ENCODE assay signal across 8 cellular contexts in the genomic region with DNA sequence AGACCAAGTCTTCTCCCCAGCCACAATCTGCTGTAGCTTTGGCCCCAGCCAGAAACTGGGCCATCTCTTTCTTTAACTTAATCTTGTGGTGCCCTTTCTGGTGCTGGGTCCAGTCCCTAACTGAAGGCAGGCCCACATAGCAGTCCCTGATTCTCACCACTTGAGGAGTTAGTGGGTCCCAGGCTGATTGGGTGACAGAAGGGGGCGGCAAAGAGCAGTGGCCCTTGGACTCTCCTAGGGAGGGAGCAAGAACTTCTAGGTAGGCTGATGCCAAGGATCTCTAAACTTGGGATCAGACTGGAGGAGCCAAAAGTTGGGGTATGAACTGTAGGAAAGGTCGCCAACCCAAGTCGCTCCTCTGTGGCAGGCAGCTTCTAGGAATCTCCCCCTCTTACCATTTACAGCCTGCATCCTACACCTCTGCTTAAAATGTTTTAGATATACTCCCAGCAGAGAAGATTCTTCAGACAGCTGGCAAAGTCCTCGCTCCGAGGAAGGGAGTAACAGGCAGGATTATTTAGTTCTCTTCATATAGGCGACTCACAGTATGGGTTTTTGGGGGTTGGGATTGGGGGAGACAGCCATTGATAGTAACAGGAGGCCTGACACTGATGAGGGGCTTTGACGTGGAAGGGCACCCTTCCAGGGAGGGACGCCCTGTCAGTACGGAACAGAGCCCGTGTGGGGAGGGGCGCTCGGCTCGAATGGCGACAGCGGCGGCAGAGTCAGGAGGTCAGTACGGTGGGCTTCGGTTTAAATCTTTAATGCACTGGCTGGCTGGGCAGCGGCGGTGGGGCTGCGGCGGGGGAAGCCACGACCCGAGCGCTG. TPM values are rescaled to one million over a fixed set of nuclear protein-coding genes. Genes with fewer than 3 reads are reported as not detected.
DNase-seq lines count a peak whose midpoint lies in the region; ATAC-seq, FAIRE-seq and TF ChIP-seq lines count a peak whose summit lies in the region.

No MANE protein-coding gene starts in this region.

- no peak for FAIRE-seq in pancreas (lab: Jason Lieb, UNC)

- H3K4me1 ChIP-seq in SK-N-SH (ENCODE audit: control insufficient read depth in 1 of 2, insufficient read depth in 2 of 2, low read depth in 1 of 2, low read length in 1 of 2) (peaks cover 8 to 12% of the 10 kb centered on the region in 2 experiments; a peak in 3 of 4 replicates), cardiac muscle cell (ENCODE audit: low read depth) (peaks cover 4% of the 10 kb centered on the region), pancreas (no peaks in the 10 kb centered on the region), upper lobe of left lung (peaks cover 8 to 24% (median 17%) of the 10 kb centered on the region in 4 donors)

- TF ChIP-seq RAD21 in SK-N-SH (IDR thresholded peaks at IDR 0.05; ENCODE audit: low read length) = peak; percentile 55

- H3K4me3 ChIP-seq in SK-N-SH (ENCODE audit: low read depth in 2 of 2, low read length in 1 of 2) (peak overlapping the region; percentile 64 to 80), cardiac muscle cell (peak overlapping the region; percentile 77), pancreas (peak overlapping the region; percentile 24 to 56 (median 48)), upper lobe of left lung (peak overlapping the region; percentile 67 to 82 (median 78))

- TF ChIP-seq POLR2A in upper lobe of left lung (IDR thresholded peaks at IDR 0.05) = no peak

- no peaks in the 10 kb centered on the region for H4K20me1 ChIP-seq in SK-N-SH (ENCODE audit: insufficient read depth)

- peak overlapping the region; percentile 86; the same call in 1 of the 2 replicates for H2AFZ ChIP-seq in SK-N-SH (ENCODE audit: low read depth)

- TF ChIP-seq CTCF in SK-N-SH (IDR thresholded peaks at IDR 0.05) (peak; percentile 90), cardiac muscle cell (IDR thresholded peaks at IDR 0.05; ENCODE audit: low read depth, low read length) (peak; percentile 97), pancreas (IDR thresholded peaks at IDR 0.05) (peak; percentile 47 to 56 (median 50)), upper lobe of left lung (IDR thresholded peaks at IDR 0.05) (peak; percentile 61 to 82 (median 70))

- peaks cover 20% of the 10 kb centered on the region; the same call in 1 of the 2 replicates for H3K79me2 ChIP-seq in SK-N-SH (ENCODE audit: insufficient read depth)

- H3K36me3 Mint-ChIP-seq in activated naive CD8-positive, alpha-beta T cell treated with anti-CD3 and anti-CD28 coated beads, Interleukin-2, amount 50 U/mL, for 24 hours (ENCODE audit: low read depth) = peaks cover 3% of the 10 kb centered on the region

- POLR2A ChIA-PET in SK-N-SH (lab: Yijun Ruan, JAX) = interaction anchor here (1.0 to 1.6 kb wide), 4 partner anchors 10 to 27 kb away, joined by 3 to 10 read pairs (median 6); a partner anchor contains a TSS

- peak overlapping the region; percentile 79 for H3K27ac Mint-ChIP-seq in activated naive CD8-positive, alpha-beta T cell treated with anti-CD3 and anti-CD28 coated beads, Interleukin-2, amount 50 U/mL, for 24 hours

- peaks cover 27% of the 10 kb centered on the region for H3K4me1 Mint-ChIP-seq in activated naive CD8-positive, alpha-beta T cell treated with anti-CD3 and anti-CD28 coated beads, Interleukin-2, amount 50 U/mL, for 24 hours

- peak; percentile 45 to 64 for DNase-seq in AML-193 (lab: John Stamatoyannopoulos, UW)
- DNase-seq in HT-29 (ENCODE audit: low spot score) = peak; percentile 89
- peak; percentile 69 for DNase-seq in SK-N-SH
- peak; percentile 72 for DNase-seq in activated naive CD8-positive, alpha-beta T cell treated with anti-CD3 and anti-CD28 coated beads, Interleukin-2, amount 50 U/mL, for 24 hours
- DNase-seq in cardiac muscle cell (ENCODE audit: low read depth in 1 of 2, low spot score in 1 of 2) = peak; percentile 84
- peak in 5 of 6 donors; percentile 78 to 90 (median 87) for DNase-seq in pancreas
- peak in 1 of 2 donors; percentile 83 for DNase-seq in upper lobe of left lung

- H3F3A ChIP-seq in SK-N-SH (replicated peaks; ENCODE audit: insufficient read depth) = peaks cover 13% of the 10 kb centered on the region

- 18% methylated on average over 20 of the region's 25 CpGs for WGBS in SK-N-SH (ENCODE audit: low lambda C conversion rate)
- 7 to 14% methylated on average over 18 to 25 of the region's 25 CpGs for WGBS in pancreas, 2 donors
- WGBS in upper lobe of left lung, 2 donors = 18 to 23% methylated on average over 11 to 25 of the region's 25 CpGs

- H3K9ac ChIP-seq in SK-N-SH = peak overlapping the region; percentile 56; the same call in 1 of the 2 replicates

- no peaks in the 10 kb centered on the region for H3K27me3 Mint-ChIP-seq in activated naive CD8-positive, alpha-beta T cell treated with anti-CD3 and anti-CD28 coated beads, Interleukin-2, amount 50 U/mL, for 24 hours

- H3K36me3 ChIP-seq in SK-N-SH (replicated peaks in 1 of 2; ENCODE audit: control insufficient read depth in 1 of 2, insufficient read depth in 2 of 2, low read length in 1 of 2) (peaks cover 0 to 2% of the 10 kb centered on the region in 2 experiments), cardiac muscle cell (no peaks in the 10 kb centered on the region), pancreas (no peaks in the 10 kb centered on the region), upper lobe of left lung (peaks cover 0 to 14% (median 3%) of the 10 kb centered on the region in 4 donors)

- H3K4me3 Mint-ChIP-seq in activated naive CD8-positive, alpha-beta T cell treated with anti-CD3 and anti-CD28 coated beads, Interleukin-2, amount 50 U/mL, for 24 hours = peak overlapping the region; percentile 80

- H3K27ac ChIP-seq in SK-N-SH (ENCODE audit: low read depth in 2 of 2, low read length in 1 of 2) (peak overlapping the region; percentile 28 to 83), cardiac muscle cell (peak overlapping the region; percentile 78), pancreas (peak overlapping the region; percentile 69 to 95 (median 89)), upper lobe of left lung (peak overlapping the region; percentile 97 to 100 (median 98))

- CTCF ChIA-PET in SK-N-SH (lab: Yijun Ruan, JAX) = interaction anchor here (0.6 to 8.1 kb wide), 19 partner anchors 8 to 1031 kb away, joined by 3 to 56 read pairs (median 4); a partner anchor contains a TSS

- H3K27me3 ChIP-seq in SK-N-SH (ENCODE audit: insufficient read depth) = no peaks in the 10 kb centered on the region
- no peaks in the 10 kb centered on the region for H3K27me3 ChIP-seq in cardiac muscle cell
- H3K27me3 ChIP-seq in pancreas = no peaks in the 10 kb centered on the region
- no peaks in the 10 kb centered on the region for H3K27me3 ChIP-seq in upper lobe of left lung

- H3K9me2 ChIP-seq in SK-N-SH = no peaks in the 10 kb centered on the region

- H3K9me3 ChIP-seq in SK-N-SH (no peaks in the 10 kb centered on the region), cardiac muscle cell (ENCODE audit: low read depth) (no peaks in the 10 kb centered on the region), pancreas (no peaks in the 10 kb centered on the region), upper lobe of left lung (peaks cover 0 to under 1% (median 0%) of the 10 kb centered on the region in 4 donors)

- TF ChIP-seq EP300 in SK-N-SH (IDR thresholded peaks at IDR 0.05; ENCODE audit: borderline replicate concordance in 1 of 2, low read depth in 1 of 2, low read length in 1 of 2) = no peak
- no peak for TF ChIP-seq EP300 in upper lobe of left lung (IDR thresholded peaks at IDR 0.05)

- ATAC-seq in GM18909 (IDR thresholded peaks at IDR 0.05; ENCODE audit: poor library complexity, unreplicated experiment) (peak; percentile 67), pancreas (peak; percentile 61 to 70 (median 64)), upper lobe of left lung (ENCODE audit: low FRiP score in 2 of 2) (peak; percentile 20 to 65)
- peak; percentile 61 for ATAC-seq in activated naive CD8-positive, alpha-beta T cell treated with anti-CD3 and anti-CD28 coated beads, Interleukin-2, amount 50 U/mL, for 24 hours

- peaks cover 5% of the 10 kb centered on the region for H3K9me3 Mint-ChIP-seq in activated naive CD8-positive, alpha-beta T cell treated with anti-CD3 and anti-CD28 coated beads, Interleukin-2, amount 50 U/mL, for 24 hours

- H3K4me2 ChIP-seq in SK-N-SH = peak overlapping the region; percentile 92

- intact Hi-C loops in pancreas (cut with DNase I) = no loop called here

RNA-seq across cellular contexts. Expression of a gene that starts 2.0 kb away (rescaled TPM):
- total RNA-seq in HT-29 (2014; rRNA removed; shearing (Covaris generic)) = not detected in 2 replicates
- polyA plus RNA-seq in SK-N-SH (2012; rRNA removed) (0.10 TPM in 1 of 2 replicates, not detected in the other), cardiac muscle cell (1.1 and 1.3 TPM in 2 replicates), pancreas (not detected)
- 0.09 and 0.16 TPM in 2 replicates for polyA plus RNA-seq in SK-N-SH (2012; cell fraction: cytosol; rRNA removed)
- 0.42 and 0.63 TPM in 2 replicates for polyA plus RNA-seq in SK-N-SH (2012; cell fraction: nucleus; rRNA removed)
- total RNA-seq in cardiac muscle cell (0.77 and 2.0 TPM in 2 replicates), pancreas (not detected), upper lobe of left lung (10 to 100 TPM in 1 of 6 donors, not detected in 5; 32.5 TPM)

RNA-seq across cellular contexts. Expression of a gene that starts 12.5 kb away (rescaled TPM):
- 1.7 and 4.7 TPM in 2 replicates for total RNA-seq in HT-29 (2014; rRNA removed; shearing (Covaris generic))
- 16.5 and 20.8 TPM in 2 replicates for polyA plus RNA-seq in SK-N-SH (2012; rRNA removed)
- 4.0 and 5.5 TPM in 2 replicates for polyA plus RNA-seq in SK-N-SH (2012; cell fraction: cytosol; rRNA removed)
- polyA plus RNA-seq in SK-N-SH (2012; cell fraction: nucleus; rRNA removed) = 175 and 189 TPM in 2 replicates
- 64.6 and 98.7 TPM in 2 replicates for total RNA-seq in cardiac muscle cell
- 88.2 and 120 TPM in 2 replicates for polyA plus RNA-seq in cardiac muscle cell
- 1 to 10 TPM; 4.1 to 8.2 (median 5.9) TPM for total RNA-seq in pancreas
- polyA plus RNA-seq in pancreas = 10 to 100 TPM; 12.6 to 30.0 TPM
- total RNA-seq in upper lobe of left lung = 10 to 100 TPM; 14.5 to 49.2 (median 23.7) TPM

RNA-seq across cellular contexts. Expression of a gene that starts 18.0 kb away (rescaled TPM):
- 25.5 and 32.8 TPM in 2 replicates for total RNA-seq in HT-29 (2014; rRNA removed; shearing (Covaris generic))
- 45.9 and 49.1 TPM in 2 replicates for polyA plus RNA-seq in SK-N-SH (2012; rRNA removed)
- polyA plus RNA-seq in SK-N-SH (2012; cell fraction: cytosol; rRNA removed) = 9.8 and 13.0 TPM in 2 replicates
- polyA plus RNA-seq in SK-N-SH (2012; cell fraction: nucleus; rRNA removed) = 303 and 342 TPM in 2 replicates
- 82.2 and 121 TPM in 2 replicates for total RNA-seq in cardiac muscle cell
- 148 and 174 TPM in 2 replicates for polyA plus RNA-seq in cardiac muscle cell
- total RNA-seq in pancreas = 10 to 100 TPM; 11.0 to 30.8 (median 18.8) TPM
- 10 to 100 TPM; 58.0 to 60.5 TPM for polyA plus RNA-seq in pancreas
- 100 to 1,000 TPM in 1 of 6 donors, 10 to 100 TPM in 5; 33.4 to 141 (median 44.3) TPM for total RNA-seq in upper lobe of left lung

RNA-seq across cellular contexts. Expression of a gene that starts 26.6 kb away (rescaled TPM):
- not detected in 2 replicates for total RNA-seq in HT-29 (2014; rRNA removed; shearing (Covaris generic))
- polyA plus RNA-seq in SK-N-SH (2012; rRNA removed) (not detected in 2 replicates), cardiac muscle cell (not detected in 2 replicates), pancreas (1 to 10 TPM in 1 of 2 donors, under 1 TPM in 1; 0.68 to 2.1 TPM)
- polyA plus RNA-seq in SK-N-SH (2012; cell fraction: cytosol; rRNA removed) = not detected in 2 replicates
- polyA plus RNA-seq in SK-N-SH (2012; cell fraction: nucleus; rRNA removed) = not detected in 2 replicates
- total RNA-seq in cardiac muscle cell (not detected in 2 replicates), pancreas (1 to 10 TPM in 2 of 6 donors, under 1 TPM in 2, not detected in 2; 0.35 to 2.8 (median 1.8) TPM), upper lobe of left lung (1 to 10 TPM in 3 of 6 donors, not detected in 3; 2.0 to 5.2 (median 5.2) TPM)

RNA-seq across cellular contexts. Expression of a gene that starts 26.9 kb away (rescaled TPM):
- total RNA-seq in HT-29 (2014; rRNA removed; shearing (Covaris generic)) = 239 and 269 TPM in 2 replicates
- 73.7 and 79.0 TPM in 2 replicates for polyA plus RNA-seq in SK-N-SH (2012; rRNA removed)
- 50.9 and 78.9 TPM in 2 replicates for polyA plus RNA-seq in SK-N-SH (2012; cell fraction: cytosol; rRNA removed)
- 37.3 and 41.3 TPM in 2 replicates for polyA plus RNA-seq in SK-N-SH (2012; cell fraction: nucleus; rRNA removed)
- total RNA-seq in cardiac muscle cell = 106 and 125 TPM in 2 replicates
- 137 and 144 TPM in 2 replicates for polyA plus RNA-seq in cardiac muscle cell
- total RNA-seq in pancreas = 10 to 100 TPM; 20.4 to 27.2 (median 22.9) TPM
- 10 to 100 TPM; 18.3 to 23.0 TPM for polyA plus RNA-seq in pancreas
- total RNA-seq in upper lobe of left lung = 10 to 100 TPM; 26.7 to 52.9 (median 43.0) TPM
